Comparison of ENCODE assay signal across 12 cellular contexts in genomic region chr15:68842958-68843357, GRCh38.
"Had no signal": no experiment of that assay in that cellular context is flagged by ENCODE, and none has a peak within 500 bp of the region (broad histone marks: within the 10 kb centered on the region; RNA-seq: fewer than 3 reads in every experiment).

No MANE protein-coding gene starts in this region.

- DNase-seq: activated B cell treated with CpG ODN at 0.5 μM for 24 hours; activated effector memory CD4-positive, alpha-beta T cell treated with Interleukin-2 at 50 U/mL for 16 hours; amniotic stem cell; brain microvascular endothelial cell; hippocampal formation; small intestine; substantia nigra; SW 1271 had no signal

- H3K27me3 ChIP-seq: right atrium auricular region had no signal

- H3K27ac Mint-ChIP-seq: activated CD4-positive, alpha-beta T cell treated with anti-CD3 and anti-CD28 coated beads, Interleukin-2, amount 10 ng/mL, durations not matched to agents 24 days and 14 days; activated naive CD4-positive, alpha-beta T cell treated with anti-CD3 and anti-CD28 coated beads, Interleukin-2, amount 50 U/mL, for 72 hours; dendritic cell treated with granulocyte-macrophage colony-stimulating factor and Interleukin-4, amounts not matched to agents 40 ng/mL and 50 ng/mL, for 4 days had no signal

- H3K36me3 ChIP-seq: brain microvascular endothelial cell, right atrium auricular region had no signal

- H3K9me3 Mint-ChIP-seq: activated B cell treated with CpG ODN at 0.5 μM for 24 hours; activated CD4-positive, alpha-beta T cell treated with anti-CD3 and anti-CD28 coated beads, Interleukin-2, amount 10 ng/mL, durations not matched to agents 24 days and 14 days; activated naive CD4-positive, alpha-beta T cell treated with anti-CD3 and anti-CD28 coated beads, Interleukin-2, amount 50 U/mL, for 72 hours; dendritic cell treated with granulocyte-macrophage colony-stimulating factor and Interleukin-4, amounts not matched to agents 40 ng/mL and 50 ng/mL, for 4 days had no signal

- H3K9me3 ChIP-seq: right atrium auricular region had no signal

- FAIRE-seq: small intestine had no signal

- H3K36me3 Mint-ChIP-seq: activated naive CD4-positive, alpha-beta T cell treated with anti-CD3 and anti-CD28 coated beads, Interleukin-2, amount 50 U/mL, for 72 hours had no signal

- H3K27ac ChIP-seq: brain microvascular endothelial cell, right atrium auricular region had no signal
